26 cellular contexts compared by ENCODE assay signal in the genomic region with DNA sequence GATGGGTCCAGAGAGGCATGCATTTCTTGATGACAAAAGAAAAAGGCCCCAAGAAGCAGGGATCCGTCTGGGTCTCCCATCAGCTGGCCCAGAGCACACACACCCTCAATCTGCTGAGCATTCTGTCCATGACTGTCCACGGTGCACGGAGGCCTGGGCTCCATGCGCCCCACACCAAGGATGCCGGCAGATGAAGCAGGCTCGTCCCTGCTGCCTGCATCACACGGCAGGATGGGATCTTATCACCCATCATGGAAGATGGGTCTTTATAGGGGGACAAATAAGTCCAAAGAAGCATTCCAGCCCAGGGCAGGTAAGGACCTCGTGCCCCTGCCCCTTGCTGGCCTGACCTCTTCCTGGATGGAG.
"Had no signal": no experiment of that assay in that cellular context is flagged by ENCODE, and none has a peak within 500 bp of the region (broad histone marks: within the 10 kb centered on the region; RNA-seq: fewer than 3 reads in every experiment).

No MANE protein-coding gene starts in this region.

- H3K9me3 ChIP-seq: stomach, suprapubic skin, testis, thoracic aorta, thyroid gland, tibial artery, tibial nerve, transverse colon, upper lobe of left lung, upper lobe of right lung, uterus, vagina had no signal

- H3K4me3 ChIP-seq: stomach, suprapubic skin, testis, thoracic aorta, thyroid gland, tibial artery, tibial nerve, transverse colon, upper lobe of left lung, upper lobe of right lung, uterus, vagina had no signal

- H3K27me3 ChIP-seq: stomach, suprapubic skin, testis, thyroid gland, tibial artery, tibial nerve, transverse colon, upper lobe of left lung, upper lobe of right lung, uterus, vagina had no signal

- H3K27ac ChIP-seq: stomach, suprapubic skin, testis, thoracic aorta, thyroid gland, tibial artery, transverse colon, upper lobe of left lung, upper lobe of right lung, uterus, vagina had no signal

- ATAC-seq: stimulated activated effector memory CD8-positive, alpha-beta T cell treated with anti-CD3 and anti-CD28 coated beads, Interleukin-12 subunit alpha, Interleukin-12 subunit beta, amount 100 ng/mL, for 72 hours; stimulated activated memory B cell treated with anti-CD40 and anti-IgM and Interleukin-4, amounts not matched to agents 10 μg/mL and 1 μg/mL and 100 μg/mL, for 72 hours; stimulated activated naive B cell treated with anti-CD40 and anti-IgM and Interleukin-4, amounts not matched to agents 10 μg/mL and 1 μg/mL and 100 μg/mL, for 72 hours; stimulated activated naive CD8-positive, alpha-beta T cell treated with anti-CD3 and anti-CD28 coated beads, Interleukin-15, amount 100 ng/mL, for 72 hours; stimulated activated naive CD8-positive, alpha-beta T cell treated with anti-CD3 and anti-CD28 coated beads, Interleukin-15, Interleukin-2, amounts not matched to agents 100 U/mL and 50 U/mL, for 24 hours; upper lobe of right lung had no signal

- DNase-seq: stimulated activated CD4-positive, alpha-beta T cell treated with anti-CD3 and anti-CD28 coated beads, Interleukin-2, amount 100 ng/mL, for 48 hours; stimulated activated CD4-positive, alpha-beta T cell treated with anti-CD3 and anti-CD28 coated beads, Interleukin-4, amount 100 ng/mL, for 1 hour; stimulated activated CD4-positive, alpha-beta T cell treated with anti-CD3 and anti-CD28 coated beads, Interleukin-4, amount 100 ng/mL, for 24 hours; stimulated activated CD4-positive, alpha-beta T cell treated with anti-CD3 and anti-CD28 coated beads, Interleukin-4, amount 100 ng/mL, for 4 hours; stimulated activated CD8-positive, alpha-beta memory T cell treated with anti-CD3 and anti-CD28 coated beads, Interleukin-4, amount 100 ng/mL, for 48 hours; stimulated activated naive B cell treated with anti-CD40 and anti-IgM and Interleukin-4, amounts not matched to agents 10 μg/mL and 1 μg/mL and 100 μg/mL, for 72 hours; stimulated activated naive CD4-positive, alpha-beta T cell; stimulated activated naive CD4-positive, alpha-beta T cell treated with Interleukin-2 at 50 U/mL for 16 hours; stimulated activated naive CD8-positive, alpha-beta T cell treated with anti-CD3 and anti-CD28 coated beads, Interleukin-15, amount 100 ng/mL, for 72 hours; stimulated activated naive CD8-positive, alpha-beta T cell treated with anti-CD3 and anti-CD28 coated beads, Interleukin-15, Interleukin-2, amounts not matched to agents 100 U/mL and 50 U/mL, for 24 hours; stomach; substantia nigra; testis; thyroid gland; tibial artery; transverse colon; trophoblast cell; uterus had no signal

- H3K36me3 ChIP-seq: suprapubic skin, thoracic aorta, thyroid gland, transverse colon, upper lobe of left lung, upper lobe of right lung, uterus had no signal

- H3K4me1 ChIP-seq: suprapubic skin, testis, transverse colon, upper lobe of right lung, uterus, vagina had no signal
